In genomic region chr18:76875390-76876330, GRCh38 we compare ENCODE assay signal across 9 cellular contexts. TPM values are rescaled to one million over a fixed set of nuclear protein-coding genes. Genes with fewer than 3 reads are reported as not detected.
A peak's percentile ranks its signal among the peaks of the same experiment; 100 is the strongest.
DNase-seq lines count a peak whose midpoint lies in the region; ATAC-seq and TF ChIP-seq lines count a peak whose summit lies in the region.
"Had no signal": no experiment of that assay in that cellular context is flagged by ENCODE, and none has a peak within 500 bp of the region (broad histone marks: within the 10 kb centered on the region; RNA-seq: fewer than 3 reads in every experiment).

No MANE protein-coding gene starts in this region.

- H3K36me3 Mint-ChIP-seq in CD4-positive, alpha-beta T cell (ENCODE audit: low read depth): peaks cover 73% of the 10 kb centered on the region

- peaks cover 45% of the 10 kb centered on the region; the same call in 1 of the 2 replicates for H3K36me3 ChIP-seq in Karpas-422 (ENCODE audit: insufficient read depth, low read length)
- H3K36me3 ChIP-seq in mucosa of descending colon (ENCODE audit: low read depth): no peaks in the 10 kb centered on the region

- 0 out of 2 replicates have a peak, but pooled peaks cover 3% of the 10 kb centered on the region for H3K79me2 ChIP-seq in Karpas-422 (ENCODE audit: low read length)

- peak overlapping the region; percentile 60 for H3K27ac Mint-ChIP-seq in CD4-positive, alpha-beta T cell

- H3K4me1 ChIP-seq in Karpas-422 (ENCODE audit: low read length): peaks cover 23% of the 10 kb centered on the region
- no peaks in the 10 kb centered on the region for H3K4me1 ChIP-seq in mucosa of descending colon (ENCODE audit: low read depth)
- H3K4me1 ChIP-seq: SJSA1 had no signal

- H3K27me3 Mint-ChIP-seq in CD4-positive, alpha-beta T cell: no peaks in the 10 kb centered on the region

- H3K9ac ChIP-seq in Karpas-422 (ENCODE audit: low read length): no peak overlapping the region

- ATAC-seq in CD4-positive, alpha-beta T cell (ENCODE audit: poor library complexity): peak; percentile 51
- ATAC-seq in GM18868 (IDR thresholded peaks at IDR 0.05; ENCODE audit: unreplicated experiment) (peak; percentile 78), SK-N-SH treated with all-trans-retinoic acid at 6 μM for 48 hours (peak; percentile 83), mucosa of descending colon (peak; percentile 87), HG02840 (IDR thresholded peaks at IDR 0.05; ENCODE audit: low FRiP score, unreplicated experiment) (no peak)

- H3K4me2 ChIP-seq in Karpas-422 (ENCODE audit: low read depth, low read length, poor library complexity, severe bottlenecking): no peak overlapping the region

- no peaks in the 10 kb centered on the region for H4K20me1 ChIP-seq in Karpas-422 (ENCODE audit: insufficient read depth, low read depth, low read length)

- no peak overlapping the region for H3K4me3 Mint-ChIP-seq in CD4-positive, alpha-beta T cell

- no peak overlapping the region for H2AFZ ChIP-seq in Karpas-422 (ENCODE audit: low read length)

- H3K4me1 Mint-ChIP-seq in CD4-positive, alpha-beta T cell (ENCODE audit: low read depth): peaks cover 13% of the 10 kb centered on the region

- no peak overlapping the region for H3K27ac ChIP-seq in CD4-positive, alpha-beta T cell (ENCODE audit: low read depth, low read length)
- H3K27ac ChIP-seq in Karpas-422 (ENCODE audit: low read length): no peak overlapping the region
- H3K27ac ChIP-seq: SJSA1 had no signal

- DNase-seq in CD4-positive, alpha-beta T cell: peak in 3 of 10 experiments; percentile 14 to 20 (median 16)
- peak; percentile 93 for DNase-seq in Karpas-422
- DNase-seq in ecto neural progenitor cell (ENCODE audit: low spot score): peak; percentile 61
- peak in 1 of 3 donors; percentile 87 for DNase-seq in mucosa of descending colon
- no peak for DNase-seq in NCI-H1048 (lab: John Stamatoyannopoulos, UW)

- no peaks in the 10 kb centered on the region for H3K9me2 ChIP-seq in Karpas-422 (replicated peaks; ENCODE audit: insufficient read depth, low read length)

- H3K4me3 ChIP-seq in Karpas-422 (ENCODE audit: low read length) (no peak overlapping the region), mucosa of descending colon (no peak overlapping the region)
- H3K4me3 ChIP-seq: SJSA1 had no signal

- H3K9me3 ChIP-seq in CD4-positive, alpha-beta T cell (ENCODE audit: control insufficient read depth, low read length): no peaks in the 10 kb centered on the region
- H3K9me3 ChIP-seq in Karpas-422 (ENCODE audit: low read length): no peaks in the 10 kb centered on the region
- H3K9me3 ChIP-seq in mucosa of descending colon: no peaks in the 10 kb centered on the region
- H3K9me3 ChIP-seq: SJSA1 had no signal

- no peaks in the 10 kb centered on the region for H3K9me3 Mint-ChIP-seq in CD4-positive, alpha-beta T cell

- peak; percentile 55 for TF ChIP-seq CTCF in CD4-positive, alpha-beta T cell (IDR thresholded peaks at IDR 0.05)
- peak; percentile 31 for TF ChIP-seq CTCF in mucosa of descending colon (IDR thresholded peaks at IDR 0.05)

- intact Hi-C loops in CD4-positive, alpha-beta T cell (cut with DNase I, micrococcal nuclease): loop anchor here (1.0 to 5.0 kb wide), 3 partner anchors 73 to 777 kb away; no protein-coding TSS in a partner anchor
- intact Hi-C loops in mucosa of descending colon (cut with DNase I, micrococcal nuclease): no loop called here

- POLR2A ChIA-PET in CD4-positive, alpha-beta T cell (lab: Charles Lee): no interaction called here

- no peaks in the 10 kb centered on the region for H3K27me3 ChIP-seq in CD4-positive, alpha-beta T cell (ENCODE audit: control insufficient read depth, insufficient read depth, low read length)
- H3K27me3 ChIP-seq in Karpas-422 (ENCODE audit: low read length): no peaks in the 10 kb centered on the region
- H3K27me3 ChIP-seq: SJSA1 had no signal

- CTCF ChIA-PET in CD4-positive, alpha-beta T cell (lab: Charles Lee): no interaction called here

TF ChIP-seq in SK-N-SH treated with all-trans-retinoic acid at 6 μM for 48 hours, 23 proteins besides CTCF, POLR2A, EP300 and RAD21:
- TF ChIP-seq, protein P1, sequence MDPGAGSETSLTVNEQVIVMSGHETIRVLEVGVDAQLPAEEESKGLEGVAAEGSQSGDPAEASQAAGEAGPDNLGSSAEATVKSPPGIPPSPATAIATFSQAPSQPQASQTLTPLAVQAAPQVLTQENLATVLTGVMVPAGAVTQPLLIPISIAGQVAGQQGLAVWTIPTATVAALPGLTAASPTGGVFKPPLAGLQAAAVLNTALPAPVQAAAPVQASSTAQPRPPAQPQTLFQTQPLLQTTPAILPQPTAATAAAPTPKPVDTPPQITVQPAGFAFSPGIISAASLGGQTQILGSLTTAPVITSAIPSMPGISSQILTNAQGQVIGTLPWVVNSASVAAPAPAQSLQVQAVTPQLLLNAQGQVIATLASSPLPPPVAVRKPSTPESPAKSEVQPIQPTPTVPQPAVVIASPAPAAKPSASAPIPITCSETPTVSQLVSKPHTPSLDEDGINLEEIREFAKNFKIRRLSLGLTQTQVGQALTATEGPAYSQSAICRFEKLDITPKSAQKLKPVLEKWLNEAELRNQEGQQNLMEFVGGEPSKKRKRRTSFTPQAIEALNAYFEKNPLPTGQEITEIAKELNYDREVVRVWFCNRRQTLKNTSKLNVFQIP (CRISPR knock-in tag; IDR thresholded peaks at IDR 0.05; ENCODE audit: borderline replicate concordance, low read depth): no peak
- no peak for TF ChIP-seq TCF4 (CRISPR knock-in tag; IDR thresholded peaks at IDR 0.05; ENCODE audit: borderline replicate concordance)
- no peak for TF ChIP-seq ISL1 (CRISPR knock-in tag; IDR thresholded peaks at IDR 0.05)
- no peak for TF ChIP-seq ZC3H10 (CRISPR knock-in tag; IDR thresholded peaks at IDR 0.05)
- TF ChIP-seq ZNF70 (CRISPR knock-in tag; IDR thresholded peaks at IDR 0.05): no peak
- TF ChIP-seq PPARA (CRISPR knock-in tag; IDR thresholded peaks at IDR 0.05; ENCODE audit: borderline replicate concordance): no peak
- no peak for TF ChIP-seq CSDC2 (CRISPR knock-in tag; IDR thresholded peaks at IDR 0.05)
- no peak for TF ChIP-seq ZNF565 (CRISPR knock-in tag; conservative IDR thresholded peaks at IDR 0.05; ENCODE audit: low read depth)
- TF ChIP-seq, protein P2, sequence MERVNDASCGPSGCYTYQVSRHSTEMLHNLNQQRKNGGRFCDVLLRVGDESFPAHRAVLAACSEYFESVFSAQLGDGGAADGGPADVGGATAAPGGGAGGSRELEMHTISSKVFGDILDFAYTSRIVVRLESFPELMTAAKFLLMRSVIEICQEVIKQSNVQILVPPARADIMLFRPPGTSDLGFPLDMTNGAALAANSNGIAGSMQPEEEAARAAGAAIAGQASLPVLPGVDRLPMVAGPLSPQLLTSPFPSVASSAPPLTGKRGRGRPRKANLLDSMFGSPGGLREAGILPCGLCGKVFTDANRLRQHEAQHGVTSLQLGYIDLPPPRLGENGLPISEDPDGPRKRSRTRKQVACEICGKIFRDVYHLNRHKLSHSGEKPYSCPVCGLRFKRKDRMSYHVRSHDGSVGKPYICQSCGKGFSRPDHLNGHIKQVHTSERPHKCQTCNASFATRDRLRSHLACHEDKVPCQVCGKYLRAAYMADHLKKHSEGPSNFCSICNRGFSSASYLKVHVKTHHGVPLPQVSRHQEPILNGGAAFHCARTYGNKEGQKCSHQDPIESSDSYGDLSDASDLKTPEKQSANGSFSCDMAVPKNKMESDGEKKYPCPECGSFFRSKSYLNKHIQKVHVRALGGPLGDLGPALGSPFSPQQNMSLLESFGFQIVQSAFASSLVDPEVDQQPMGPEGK (CRISPR knock-in tag; IDR thresholded peaks at IDR 0.05; ENCODE audit: borderline replicate concordance): no peak

RNA-seq across cellular contexts. Expression of gene ZNF236, which starts 53.3 kb away (rescaled TPM):
- 10 to 100 TPM; 25.7 to 27.9 TPM for total RNA-seq in CD4-positive, alpha-beta T cell
- 27.1 and 28.7 TPM in 2 replicates for total RNA-seq in Karpas-422 (2014; rRNA removed; shearing (Covaris generic); ENCODE audit: low replicate concordance)
- total RNA-seq in mucosa of descending colon: 10 to 100 TPM; 14.8 to 27.9 (median 15.5) TPM

Comparison
In these comparisons a context has a peak if more than half of its experiments do, and no peak if none do; other contexts are left out.
1. intact Hi-C loops: an anchor here in CD4-positive, alpha-beta T cell (1.0 to 5.0 kb wide); none called in mucosa of descending colon.